ENCODE assay signal across 19 cellular contexts in the genomic region with DNA sequence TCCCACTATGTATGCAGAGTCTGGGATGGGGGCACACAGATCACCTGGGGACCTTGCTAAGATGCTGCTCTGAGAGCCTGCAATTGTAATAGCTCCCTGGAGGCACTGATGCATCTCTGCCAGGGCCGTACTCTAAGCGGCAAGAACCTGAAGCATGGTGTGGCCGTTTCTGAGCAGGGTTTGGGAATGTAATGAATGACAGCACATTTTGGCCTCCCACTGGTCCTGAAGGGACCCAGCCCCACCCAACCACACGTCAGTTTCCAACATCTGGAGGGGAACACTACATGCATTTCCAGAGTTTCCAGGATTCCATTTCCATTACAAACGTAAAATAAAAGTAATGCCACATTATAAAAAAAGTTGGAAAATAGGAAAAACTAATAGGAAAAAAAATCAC. TPM values are rescaled to one million over a fixed set of nuclear protein-coding genes. Genes with fewer than 3 reads are reported as not detected.
A peak's percentile ranks its signal among the peaks of the same experiment; 100 is the strongest.
DNase-seq lines count a peak whose midpoint lies in the region; ATAC-seq and TF ChIP-seq lines count a peak whose summit lies in the region.
"Had no signal": no experiment of that assay in that cellular context is flagged by ENCODE, and none has a peak within 500 bp of the region (broad histone marks: within the 10 kb centered on the region; RNA-seq: fewer than 3 reads in every experiment).

No MANE protein-coding gene starts in this region.

- H3K4me1 Mint-ChIP-seq in HFFc6 (ENCODE audit: low read depth) (peaks cover 57% of the 10 kb centered on the region), nephron (peaks cover 51% of the 10 kb centered on the region)

- H3K27ac Mint-ChIP-seq in HFFc6, result peak overlapping the region; percentile 5; the same call in 1 of the 2 replicates
- H3K27ac Mint-ChIP-seq in nephron, result peak overlapping the region; percentile 59 to 94 (median 69)
- H3K27ac Mint-ChIP-seq: activated naive CD8-positive, alpha-beta T cell treated with anti-CD3 and anti-CD28 coated beads for 36 hours; endodermal cell; progenitor cell of endocrine pancreas; type B pancreatic cell had no signal

- H3K9me3 Mint-ChIP-seq in HFFc6, result no peaks in the 10 kb centered on the region
- peaks cover 2% of the 10 kb centered on the region for H3K9me3 Mint-ChIP-seq in nephron

- H3K27me3 Mint-ChIP-seq in HFFc6 (ENCODE audit: insufficient read depth) (peaks cover 5% of the 10 kb centered on the region), nephron (ENCODE audit: low read depth) (no peaks in the 10 kb centered on the region)
- H3K27me3 Mint-ChIP-seq: activated naive CD8-positive, alpha-beta T cell treated with anti-CD3 and anti-CD28 coated beads for 36 hours; type B pancreatic cell had no signal

- H3K27me3 ChIP-seq in dorsolateral prefrontal cortex, result peaks cover 0 to 1% (median 0%) of the 10 kb centered on the region in 45 donors
- no peaks in the 10 kb centered on the region for H3K27me3 ChIP-seq in suprapubic skin
- H3K27me3 ChIP-seq: heart right ventricle had no signal

- no peaks in the 10 kb centered on the region for H3K9me3 ChIP-seq in suprapubic skin
- H3K9me3 ChIP-seq: heart right ventricle had no signal

- intact Hi-C loops in dorsolateral prefrontal cortex (cut with DNase I), result no loop called here

- peak overlapping the region in 48 of 59 donors; percentile 12 to 99 (median 90) for H3K27ac ChIP-seq in dorsolateral prefrontal cortex
- H3K27ac ChIP-seq in suprapubic skin, result peak overlapping the region; percentile 84
- H3K27ac ChIP-seq: C4-2B had no signal

- no peak for TF ChIP-seq POLR2A in suprapubic skin (IDR thresholded peaks at IDR 0.05)

- TF ChIP-seq EP300 in suprapubic skin (IDR thresholded peaks at IDR 0.05), result no peak

- H3K36me3 ChIP-seq in suprapubic skin, result peaks cover 19% of the 10 kb centered on the region

- no peak for ATAC-seq in HG03571 (IDR thresholded peaks at IDR 0.05; ENCODE audit: unreplicated experiment)
- ATAC-seq: stimulated activated effector memory CD8-positive, alpha-beta T cell treated with anti-CD3 and anti-CD28 coated beads, Interleukin-12 subunit alpha, Interleukin-12 subunit beta, amount 100 ng/mL, for 72 hours had no signal

- H3K4me3 Mint-ChIP-seq in HFFc6, result no peak overlapping the region
- no peak overlapping the region for H3K4me3 Mint-ChIP-seq in nephron
- H3K4me3 Mint-ChIP-seq: activated naive CD8-positive, alpha-beta T cell treated with anti-CD3 and anti-CD28 coated beads for 36 hours; endodermal cell; stimulated activated effector memory CD8-positive, alpha-beta T cell treated with anti-CD3 and anti-CD28 coated beads, Interleukin-12 subunit alpha, Interleukin-12 subunit beta, amount 100 ng/mL, for 72 hours; type B pancreatic cell had no signal

- DNase-seq in HFFc6 (no peak), dorsolateral prefrontal cortex (peak in 1 of 10 donors; percentile 16), suprapubic skin (ENCODE audit: low spot score in 2 of 2) (no peak), NCI-H510A treated with DMSO at 0.1 percent for 48 hours (lab: John Stamatoyannopoulos, UW) (no peak), GF-D8 (lab: John Stamatoyannopoulos, UW) (no peak)
- DNase-seq: activated CD4-positive, alpha-beta T cell treated with anti-CD3 and anti-CD28 coated beads, Interleukin-2, amount 50 U/mL, for 4 hours; activated CD8-positive, alpha-beta memory T cell treated with anti-CD3 and anti-CD28 coated beads, Interleukin-2, amount 50 U/mL, for 48 hours; activated naive CD8-positive, alpha-beta T cell treated with anti-CD3 and anti-CD28 coated beads for 36 hours; endodermal cell; heart right ventricle; NCI-H1436 treated with DMSO at 0.1 percent for 48 hours; NCI-H2171; stimulated activated CD4-positive, alpha-beta T cell treated with anti-CD3 and anti-CD28 coated beads, Interleukin-2, amount 100 ng/mL, for 24 hours had no signal

- H3K36me3 Mint-ChIP-seq in HFFc6 (ENCODE audit: low read depth) (peaks cover 39% of the 10 kb centered on the region), nephron (ENCODE audit: low read depth) (peaks cover 44% of the 10 kb centered on the region)
- H3K36me3 Mint-ChIP-seq: activated naive CD8-positive, alpha-beta T cell treated with anti-CD3 and anti-CD28 coated beads for 36 hours had no signal

- no peak overlapping the region for H3K4me3 ChIP-seq in dorsolateral prefrontal cortex
- H3K4me3 ChIP-seq in suprapubic skin, result no peak overlapping the region
- H3K4me3 ChIP-seq: heart right ventricle had no signal

- 63% methylated on average over 5 of the region's 5 CpGs for WGBS in suprapubic skin

- H3K4me1 ChIP-seq in suprapubic skin, result peaks cover 45% of the 10 kb centered on the region

- no peak for TF ChIP-seq CTCF in HFFc6 (IDR thresholded peaks at IDR 0.05)
- no peak for TF ChIP-seq CTCF in dorsolateral prefrontal cortex (IDR thresholded peaks at IDR 0.05 in 54 of 56, conservative IDR thresholded peaks at IDR 0.05 in 2 of 56; ENCODE audit: low read depth in 1 of 56, partially characterized antibody in 56 of 56)
- no peak for TF ChIP-seq CTCF in nephron (IDR thresholded peaks at IDR 0.05; ENCODE audit: unreplicated experiment in 3 of 3)
- TF ChIP-seq CTCF in suprapubic skin (IDR thresholded peaks at IDR 0.05), result no peak

RNA-seq across cellular contexts. Expression of a gene that starts 14.0 kb away (rescaled TPM):
- 10 to 100 TPM; 33.2 to 40.3 (median 37.5) TPM for total RNA-seq in HFFc6 (2021; fragmentation: NEBNext Ultra II Directional; extraction: Animal tissue kit (Norgen Biotek cat#: 25700))
- total RNA-seq in dorsolateral prefrontal cortex, result 100 to 1,000 TPM in 56 of 120 experiments, 10 to 100 TPM in 64; 46.7 to 245 (median 97.2) TPM
- 10 to 100 TPM in 2 of 4 donors, 1 to 10 TPM in 2; 8.9 to 17.3 (median 12.8) TPM for total RNA-seq in suprapubic skin
